ENCODE assay signal across 11 cellular contexts in the genomic region with DNA sequence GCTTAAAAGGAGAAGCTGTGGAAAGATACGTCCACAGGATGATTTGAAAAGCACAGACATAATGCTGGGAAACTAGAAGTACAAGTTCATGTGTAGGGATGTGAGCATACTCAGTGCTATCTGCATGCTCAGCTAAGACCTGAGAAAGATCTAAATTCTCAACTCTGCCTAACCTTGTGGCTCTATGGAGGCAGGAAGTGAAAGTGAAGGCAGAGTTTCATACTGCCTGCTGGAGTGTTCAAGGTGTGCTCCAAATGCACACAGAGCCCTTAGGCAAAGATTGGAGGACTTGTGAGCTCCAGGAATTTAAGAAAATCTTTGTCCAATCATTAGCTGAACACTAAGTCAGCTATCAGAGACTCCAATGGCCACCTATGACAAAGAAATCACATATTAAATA.
DNase-seq lines count a peak whose midpoint lies in the region; ATAC-seq and TF ChIP-seq lines count a peak whose summit lies in the region.
"Had no signal": no experiment of that assay in that cellular context is flagged by ENCODE, and none has a peak within 500 bp of the region (broad histone marks: within the 10 kb centered on the region; RNA-seq: fewer than 3 reads in every experiment).

No MANE protein-coding gene starts in this region.

- no peak for TF ChIP-seq CTCF in CD4-positive, alpha-beta T cell (IDR thresholded peaks at IDR 0.05)
- TF ChIP-seq CTCF in body of pancreas (IDR thresholded peaks at IDR 0.05) = no peak
- TF ChIP-seq CTCF in colonic mucosa (IDR thresholded peaks at IDR 0.05) = no peak

- 76 to 93% methylated on average over 1 of the region's 1 CpG for WGBS in body of pancreas, 2 donors

- CTCF ChIA-PET in CD4-positive, alpha-beta T cell (lab: Charles Lee) = interaction anchor here (0.5 to 0.6 kb wide), 2 partner anchors 432 to 533 kb away, joined by 3 to 4 read pairs; no protein-coding TSS in a partner anchor

- H3K4me3 ChIP-seq in body of pancreas (no peak overlapping the region), colonic mucosa (no peak overlapping the region)

- peak; percentile 84 for ATAC-seq in CD4-positive, alpha-beta T cell (ENCODE audit: poor library complexity)
- peak; percentile 94 for ATAC-seq in GM19351 (IDR thresholded peaks at IDR 0.05; ENCODE audit: unreplicated experiment)
- peak; percentile 70 for ATAC-seq in HG03095 (IDR thresholded peaks at IDR 0.05; ENCODE audit: unreplicated experiment)
- ATAC-seq in body of pancreas = no peak
- ATAC-seq: left cardiac atrium had no signal

- H3K4me3 Mint-ChIP-seq in CD4-positive, alpha-beta T cell = peak overlapping the region; percentile 59
- peak overlapping the region; percentile 22 for H3K4me3 Mint-ChIP-seq in T-helper 1 cell treated with Interleukin-12 subunit alpha and Interleukin-12 subunit beta and Interleukin-4 antibody, amounts not matched to agents 30 μg/mL and 1 μg/mL, for 36 hours

- H3K27me3 Mint-ChIP-seq in CD4-positive, alpha-beta T cell = no peaks in the 10 kb centered on the region
- H3K27me3 Mint-ChIP-seq in T-helper 1 cell treated with Interleukin-12 subunit alpha and Interleukin-12 subunit beta and Interleukin-4 antibody, amounts not matched to agents 30 μg/mL and 1 μg/mL, for 36 hours (ENCODE audit: low read depth) = no peaks in the 10 kb centered on the region

- intact Hi-C loops in CD4-positive, alpha-beta T cell (cut with DNase I, micrococcal nuclease) = no loop called here
- intact Hi-C loops in body of pancreas (cut with DNase I) (no loop called here), colonic mucosa (cut with DNase I) (no loop called here)

- H3K9ac ChIP-seq in colonic mucosa (ENCODE audit: low read depth in 2 of 2, low read length in 2 of 2) = no peak overlapping the region

- H3K4me1 ChIP-seq in body of pancreas = peaks cover 24% of the 10 kb centered on the region
- H3K4me1 ChIP-seq in colonic mucosa = no peaks in the 10 kb centered on the region

- H3K27me3 ChIP-seq in CD4-positive, alpha-beta T cell (ENCODE audit: control insufficient read depth, insufficient read depth, low read length) = no peaks in the 10 kb centered on the region
- H3K27me3 ChIP-seq in body of pancreas (no peaks in the 10 kb centered on the region), colonic mucosa (no peaks in the 10 kb centered on the region)

- POLR2A ChIA-PET in CD4-positive, alpha-beta T cell (lab: Charles Lee) = interaction anchor here (0.5 to 2.7 kb wide), 5 partner anchors 152 to 530 kb away, joined by 3 to 30 read pairs (median 3); partner anchors contain the start of genes KLLN and PTEN

- H3K27ac ChIP-seq in CD4-positive, alpha-beta T cell (ENCODE audit: low read depth, low read length) = no peak overlapping the region
- H3K27ac ChIP-seq in body of pancreas (no peak overlapping the region), colonic mucosa (no peak overlapping the region)

- peaks cover 13% of the 10 kb centered on the region for H3K9me3 ChIP-seq in CD4-positive, alpha-beta T cell (ENCODE audit: control insufficient read depth, low read length)
- H3K9me3 ChIP-seq in body of pancreas (peaks cover 0 to 5% (median 0%) of the 10 kb centered on the region in 3 donors), colonic mucosa (no peaks in the 10 kb centered on the region)

- no peak for DNase-seq in CD4-positive, alpha-beta T cell
- DNase-seq in body of pancreas (no peak), OCI-M2 (lab: John Stamatoyannopoulos, UW; ENCODE audit: unreplicated experiment) (no peak), colonic mucosa (no peak), DMS 273 (lab: John Stamatoyannopoulos, UW; ENCODE audit: unreplicated experiment) (no peak)
- DNase-seq: caudate nucleus; left cardiac atrium; stimulated activated CD4-positive, alpha-beta T cell treated with anti-CD3 and anti-CD28 coated beads, Interleukin-2, amount 100 ng/mL, for 24 hours had no signal

- peaks cover 26% of the 10 kb centered on the region for H3K36me3 Mint-ChIP-seq in CD4-positive, alpha-beta T cell (ENCODE audit: low read depth)
- peaks cover 14% of the 10 kb centered on the region for H3K36me3 Mint-ChIP-seq in T-helper 1 cell treated with Interleukin-12 subunit alpha and Interleukin-12 subunit beta and Interleukin-4 antibody, amounts not matched to agents 30 μg/mL and 1 μg/mL, for 36 hours (ENCODE audit: low read depth)

- peak overlapping the region; percentile 72 for H3K27ac Mint-ChIP-seq in CD4-positive, alpha-beta T cell
- peak overlapping the region; percentile 26 for H3K27ac Mint-ChIP-seq in T-helper 1 cell treated with Interleukin-12 subunit alpha and Interleukin-12 subunit beta and Interleukin-4 antibody, amounts not matched to agents 30 μg/mL and 1 μg/mL, for 36 hours

- no peaks in the 10 kb centered on the region for H3K9me3 Mint-ChIP-seq in CD4-positive, alpha-beta T cell
- peaks cover 32% of the 10 kb centered on the region for H3K9me3 Mint-ChIP-seq in T-helper 1 cell treated with Interleukin-12 subunit alpha and Interleukin-12 subunit beta and Interleukin-4 antibody, amounts not matched to agents 30 μg/mL and 1 μg/mL, for 36 hours

- no peak for TF ChIP-seq POLR2A in body of pancreas (IDR thresholded peaks at IDR 0.05)

- H3K36me3 ChIP-seq in body of pancreas (replicated peaks in 1 of 2; ENCODE audit: insufficient read depth in 1 of 2, low read depth in 2 of 2) (no peaks in the 10 kb centered on the region), colonic mucosa (no peaks in the 10 kb centered on the region)

- peaks cover 14% of the 10 kb centered on the region for H3K4me1 Mint-ChIP-seq in CD4-positive, alpha-beta T cell (ENCODE audit: low read depth)
- H3K4me1 Mint-ChIP-seq in T-helper 1 cell treated with Interleukin-12 subunit alpha and Interleukin-12 subunit beta and Interleukin-4 antibody, amounts not matched to agents 30 μg/mL and 1 μg/mL, for 36 hours (ENCODE audit: low read depth) = peaks cover 14% of the 10 kb centered on the region
